ENCODE assay signal across 8 cellular contexts in the genomic region with DNA sequence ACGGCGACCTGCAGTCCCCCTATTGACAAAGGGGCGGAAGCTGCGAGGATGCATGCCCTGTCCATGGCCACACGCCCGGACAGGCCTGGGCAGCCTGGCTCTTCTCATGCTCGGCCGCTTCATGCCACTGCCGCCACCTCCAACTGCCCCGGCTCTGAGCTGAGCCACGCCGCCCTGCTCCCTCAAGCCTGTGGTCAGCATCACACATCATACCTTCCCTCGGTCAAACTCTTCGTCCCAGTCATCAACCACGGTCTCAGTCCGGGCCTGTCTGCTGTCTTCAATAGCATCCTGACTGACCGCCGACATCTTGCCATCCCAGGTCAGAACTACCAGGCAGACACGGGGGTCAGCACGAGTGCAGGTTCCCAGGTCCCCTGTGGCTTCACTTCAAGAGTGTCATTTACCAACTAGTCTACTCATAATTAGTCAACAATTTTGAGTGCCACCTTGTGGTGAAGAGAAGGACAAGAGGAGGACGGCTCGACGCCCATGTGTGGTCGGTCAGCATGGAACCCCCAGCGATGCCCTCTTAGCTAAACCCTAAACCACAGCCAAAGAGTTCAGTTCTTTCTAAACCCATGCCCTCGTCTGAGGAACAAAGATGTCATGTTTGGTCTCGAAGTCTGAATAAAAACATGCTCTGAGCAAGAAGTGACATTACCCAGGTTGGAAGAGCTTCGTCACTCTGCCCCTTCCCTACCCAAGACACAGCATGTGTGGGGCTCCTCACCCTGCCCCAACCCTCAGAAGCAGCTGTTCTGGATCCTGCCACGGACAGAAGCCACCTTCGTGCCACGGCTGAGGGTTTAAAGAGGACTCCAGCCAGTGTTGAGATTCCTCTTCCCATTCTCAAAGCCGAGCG. TPM values are rescaled to one million over a fixed set of nuclear protein-coding genes. Genes with fewer than 3 reads are reported as not detected.
DNase-seq lines count a peak whose midpoint lies in the region; ATAC-seq, FAIRE-seq and TF ChIP-seq lines count a peak whose summit lies in the region.

No MANE protein-coding gene starts in this region.

- H3K18ac ChIP-seq in trophoblast cell (ENCODE audit: low read length) = no peak overlapping the region

- H3K4ac ChIP-seq in trophoblast cell (ENCODE audit: low read depth, low read length) = no peak overlapping the region

- no peak overlapping the region for H4K91ac ChIP-seq in trophoblast cell (ENCODE audit: low read depth, low read length)

- H4K20me1 ChIP-seq in SK-N-SH (ENCODE audit: insufficient read depth) = peaks cover 13% of the 10 kb centered on the region

- H3K4me3 ChIP-seq in cardiac muscle cell (no peak overlapping the region), SK-N-SH (ENCODE audit: low read depth in 2 of 2, low read length in 1 of 2) (no peak overlapping the region), esophagus muscularis mucosa (no peak overlapping the region), trophoblast cell (ENCODE audit: low read depth, low read length) (peak overlapping the region; percentile 21), colonic mucosa (no peak overlapping the region)

- H3K14ac ChIP-seq in trophoblast cell (ENCODE audit: low read length) = no peak overlapping the region

- H3K23ac ChIP-seq in trophoblast cell (ENCODE audit: low read length) = no peak overlapping the region

- intact Hi-C loops in Right ventricle myocardium inferior (cut with DNase I) = loop anchor here (1.0 to 5.0 kb wide), 2 partner anchors 82 to 302 kb away; no protein-coding TSS in a partner anchor
- intact Hi-C loops in esophagus muscularis mucosa (cut with DNase I) = no loop called here
- intact Hi-C loops in colonic mucosa (cut with DNase I) = loop anchor here (5.0 kb wide), 1 partner anchor 302 kb away; no protein-coding TSS in a partner anchor

- H2AFZ ChIP-seq in SK-N-SH (ENCODE audit: low read depth) = no peak overlapping the region
- no peak overlapping the region for H2AFZ ChIP-seq in trophoblast cell (ENCODE audit: insufficient read depth, low read length, poor library complexity)

- H3K9ac ChIP-seq in SK-N-SH (no peak overlapping the region), trophoblast cell (ENCODE audit: low read length) (no peak overlapping the region), colonic mucosa (ENCODE audit: low read depth in 2 of 2, low read length in 2 of 2) (no peak overlapping the region)

- no peaks in the 10 kb centered on the region for H3K27me3 ChIP-seq in cardiac muscle cell
- H3K27me3 ChIP-seq in SK-N-SH (ENCODE audit: insufficient read depth) = no peaks in the 10 kb centered on the region
- H3K27me3 ChIP-seq in esophagus muscularis mucosa = no peaks in the 10 kb centered on the region
- H3K27me3 ChIP-seq in trophoblast cell (ENCODE audit: insufficient read depth, low read length) = no peaks in the 10 kb centered on the region
- H3K27me3 ChIP-seq in colonic mucosa = no peaks in the 10 kb centered on the region

- FAIRE-seq in RCC 7860 (lab: Jason Lieb, UNC) = no peak

- CTCF ChIA-PET in SK-N-SH (lab: Yijun Ruan, JAX) = interaction anchor here (0.6 to 3.7 kb wide), 13 partner anchors 9 to 301 kb away, joined by 3 to 35 read pairs (median 4); a partner anchor contains a TSS

- no peak for TF ChIP-seq EP300 in SK-N-SH (IDR thresholded peaks at IDR 0.05; ENCODE audit: borderline replicate concordance in 1 of 2, low read depth in 1 of 2, low read length in 1 of 2)
- TF ChIP-seq EP300 in esophagus muscularis mucosa (IDR thresholded peaks at IDR 0.05) = no peak

- no peak overlapping the region for H4K12ac ChIP-seq in trophoblast cell (ENCODE audit: low read depth, low read length)

- no peak overlapping the region for H3K4me2 ChIP-seq in SK-N-SH
- no peak overlapping the region for H3K4me2 ChIP-seq in trophoblast cell (ENCODE audit: low read length)

- no peak overlapping the region for H2BK120ac ChIP-seq in trophoblast cell (ENCODE audit: insufficient read depth, low read length, poor library complexity)

- DNase-seq in cardiac muscle cell (ENCODE audit: low read depth in 1 of 2, low spot score in 1 of 2) = peak; percentile 15 to 38
- no peak for DNase-seq in Right ventricle myocardium inferior (ENCODE audit: missing footprints)
- peak; percentile 70 for DNase-seq in SK-N-SH
- DNase-seq in esophagus muscularis mucosa (ENCODE audit: extremely low spot score) = no peak
- peak in 1 of 2 donors; percentile 55 for DNase-seq in trophoblast cell
- no peak for DNase-seq in RCC 7860 (ENCODE audit: low spot score)
- no peak for DNase-seq in colonic mucosa

- H2AK5ac ChIP-seq in trophoblast cell (ENCODE audit: low read length) = no peak overlapping the region

- TF ChIP-seq RAD21 in SK-N-SH (IDR thresholded peaks at IDR 0.05; ENCODE audit: low read length) = peak; percentile 51

- POLR2A ChIA-PET in SK-N-SH (lab: Yijun Ruan, JAX) = interaction anchor here (1.0 kb wide), 1 partner anchor 302 kb away, joined by 3 read pairs; no protein-coding TSS in a partner anchor

- TF ChIP-seq POLR2A in esophagus muscularis mucosa (IDR thresholded peaks at IDR 0.05; ENCODE audit: low read depth) = no peak

- H3F3A ChIP-seq in SK-N-SH (replicated peaks; ENCODE audit: insufficient read depth) = peaks cover 7% of the 10 kb centered on the region

- H3K9me2 ChIP-seq in SK-N-SH = no peaks in the 10 kb centered on the region

- H3K79me1 ChIP-seq in trophoblast cell (ENCODE audit: low read length) = no peaks in the 10 kb centered on the region

- H3K27ac ChIP-seq in cardiac muscle cell (no peak overlapping the region), SK-N-SH (ENCODE audit: low read depth in 2 of 2, low read length in 1 of 2) (no peak overlapping the region), esophagus muscularis mucosa (replicated peaks in 1 of 4) (no peak overlapping the region), trophoblast cell (ENCODE audit: low read depth, low read length) (no peak overlapping the region), colonic mucosa (no peak overlapping the region)

- 91% methylated on average over 32 of the region's 33 CpGs for WGBS in SK-N-SH (ENCODE audit: low lambda C conversion rate)
- WGBS in esophagus muscularis mucosa = 75% methylated on average over 28 of the region's 33 CpGs
- no CpG with 5 or more reads among the region's 33 CpGs for WGBS in trophoblast cell (ENCODE audit: extremely low coverage, insufficient coverage, insufficient read length)

- H4K8ac ChIP-seq in trophoblast cell (ENCODE audit: low read depth, low read length) = no peak overlapping the region

- ATAC-seq in Right ventricle myocardium inferior = no peak
- no peak for ATAC-seq in HG03025 (IDR thresholded peaks at IDR 0.05; ENCODE audit: low FRiP score, unreplicated experiment)

- H3K4me1 ChIP-seq in cardiac muscle cell (ENCODE audit: low read depth) (no peaks in the 10 kb centered on the region), SK-N-SH (ENCODE audit: control insufficient read depth in 1 of 2, insufficient read depth in 2 of 2, low read depth in 1 of 2, low read length in 1 of 2) (no peaks in the 10 kb centered on the region), esophagus muscularis mucosa (peaks cover 10 to 24% (median 13%) of the 10 kb centered on the region in 4 donors), trophoblast cell (ENCODE audit: control insufficient read depth in 1 of 2, insufficient read depth in 2 of 2, low read length in 2 of 2) (peaks cover 0 to 7% of the 10 kb centered on the region in 2 experiments), colonic mucosa (no peaks in the 10 kb centered on the region)

- no peak overlapping the region for H2BK5ac ChIP-seq in trophoblast cell (ENCODE audit: low read depth, low read length, poor library complexity)

- no peak overlapping the region for H2BK12ac ChIP-seq in trophoblast cell (ENCODE audit: low read length)

- TF ChIP-seq CTCF in cardiac muscle cell (IDR thresholded peaks at IDR 0.05; ENCODE audit: low read depth, low read length) = peak; percentile 36
- TF ChIP-seq CTCF in SK-N-SH (IDR thresholded peaks at IDR 0.05) = peak; percentile 55
- TF ChIP-seq CTCF in esophagus muscularis mucosa (IDR thresholded peaks at IDR 0.05) = peak; percentile 40 to 52 (median 43)
- TF ChIP-seq CTCF in colonic mucosa (IDR thresholded peaks at IDR 0.05) = no peak

- peaks cover 21% of the 10 kb centered on the region for H3K36me3 ChIP-seq in cardiac muscle cell
- H3K36me3 ChIP-seq in SK-N-SH (replicated peaks in 1 of 2; ENCODE audit: control insufficient read depth in 1 of 2, insufficient read depth in 2 of 2, low read length in 1 of 2) = peaks cover 63 to 78% of the 10 kb centered on the region in 2 experiments
- peaks cover 57 to 95% (median 95%) of the 10 kb centered on the region in 4 donors for H3K36me3 ChIP-seq in esophagus muscularis mucosa
- H3K36me3 ChIP-seq in trophoblast cell (ENCODE audit: control insufficient read depth in 1 of 2, insufficient read depth in 2 of 2, low read length in 2 of 2) = peaks cover 62 to 75% of the 10 kb centered on the region in 2 experiments
- H3K36me3 ChIP-seq in colonic mucosa = peaks cover 25% of the 10 kb centered on the region

- no peaks in the 10 kb centered on the region for H3K9me3 ChIP-seq in cardiac muscle cell (ENCODE audit: low read depth)
- no peaks in the 10 kb centered on the region for H3K9me3 ChIP-seq in SK-N-SH
- no peaks in the 10 kb centered on the region for H3K9me3 ChIP-seq in esophagus muscularis mucosa
- H3K9me3 ChIP-seq in trophoblast cell (ENCODE audit: insufficient read depth, low read depth, low read length) = no peaks in the 10 kb centered on the region
- H3K9me3 ChIP-seq in colonic mucosa = no peaks in the 10 kb centered on the region

- H3K79me2 ChIP-seq in SK-N-SH (ENCODE audit: insufficient read depth) (peaks cover 21% of the 10 kb centered on the region; the same call in 1 of the 2 replicates), trophoblast cell (ENCODE audit: control insufficient read depth, insufficient read depth, low read length, poor library complexity) (no peaks in the 10 kb centered on the region)

TF ChIP-seq in SK-N-SH, 30 proteins besides CTCF, POLR2A, EP300 and RAD21:
- TF ChIP-seq POLR2AphosphoS5 (IDR thresholded peaks at IDR 0.05; ENCODE audit: low read depth, low read length) = no peak
- TF ChIP-seq FOXJ3 (CRISPR knock-in tag; IDR thresholded peaks at IDR 0.05) = no peak
- peak; percentile 52 for TF ChIP-seq SMC3 (IDR thresholded peaks at IDR 0.05; ENCODE audit: low read depth, low read length)

RNA-seq across cellular contexts. Expression of a gene that starts 16.9 kb away (rescaled TPM):
- total RNA-seq in cardiac muscle cell (25.2 and 39.6 TPM in 2 replicates), Right ventricle myocardium inferior (34.0 TPM), esophagus muscularis mucosa (10 to 100 TPM; 25.7 to 39.4 (median 35.7) TPM), colonic mucosa (10 to 100 TPM; 54.6 to 68.9 TPM)
- polyA plus RNA-seq in cardiac muscle cell (21.9 and 36.4 TPM in 2 replicates), SK-N-SH (2012; rRNA removed) (23.8 and 24.8 TPM in 2 replicates)
- 16.9 and 20.7 TPM in 2 replicates for polyA plus RNA-seq in SK-N-SH (2012; cell fraction: cytosol; rRNA removed)
- 77.4 and 80.9 TPM in 2 replicates for polyA plus RNA-seq in SK-N-SH (2012; cell fraction: nucleus; rRNA removed)
- polyA plus RNA-seq in trophoblast cell (2013) = 16.7 and 17.1 TPM in 2 replicates

RNA-seq across cellular contexts. Expression of a gene that starts 41.7 kb away (rescaled TPM):
- total RNA-seq in cardiac muscle cell = 18.9 and 27.8 TPM in 2 replicates
- 27.1 and 35.4 TPM in 2 replicates for polyA plus RNA-seq in cardiac muscle cell
- total RNA-seq in Right ventricle myocardium inferior = 18.4 TPM
- polyA plus RNA-seq in SK-N-SH (2012; rRNA removed) = 34.6 and 41.2 TPM in 2 replicates
- 22.5 and 26.9 TPM in 2 replicates for polyA plus RNA-seq in SK-N-SH (2012; cell fraction: cytosol; rRNA removed)
- 163 and 178 TPM in 2 replicates for polyA plus RNA-seq in SK-N-SH (2012; cell fraction: nucleus; rRNA removed)
- total RNA-seq in esophagus muscularis mucosa = 10 to 100 TPM; 23.3 to 44.7 (median 32.2) TPM
- polyA plus RNA-seq in trophoblast cell (2013) = 21.5 and 22.0 TPM in 2 replicates
- 10 to 100 TPM; 27.4 to 32.6 TPM for total RNA-seq in colonic mucosa

Comparison
In these comparisons a context has a peak if more than half of its experiments do, and no peak if none do; other contexts are left out.
1. DNase-seq: peak in cardiac muscle cell (2 of 2) and SK-N-SH (single experiment); none in Right ventricle myocardium inferior (single experiment), esophagus muscularis mucosa (single experiment), RCC 7860 (single experiment) and colonic mucosa (single experiment).